In genomic region chr3:138455801-138456716, GRCh38 we compare ENCODE assay signal across 18 cellular contexts. TPM values are rescaled to one million over a fixed set of nuclear protein-coding genes. Genes with fewer than 3 reads are reported as not detected.
DNase-seq lines count a peak whose midpoint lies in the region; ATAC-seq, FAIRE-seq and TF ChIP-seq lines count a peak whose summit lies in the region.
"Had no signal": no experiment of that assay in that cellular context is flagged by ENCODE, and none has a peak within 500 bp of the region (broad histone marks: within the 10 kb centered on the region; RNA-seq: fewer than 3 reads in every experiment).

No MANE protein-coding gene starts in this region.

- TF ChIP-seq POLR2A in heart left ventricle (IDR thresholded peaks at IDR 0.05): no peak

- H3K4me1 Mint-ChIP-seq in astrocyte (ENCODE audit: low read depth, unreplicated experiment): peaks cover 6% of the 10 kb centered on the region
- H3K4me1 Mint-ChIP-seq: activated CD4-positive, alpha-beta T cell treated with anti-CD3 and anti-CD28 coated beads for 36 hours had no signal

- H2AFZ ChIP-seq in astrocyte (ENCODE audit: low read depth, low read length): no peak overlapping the region
- no peak overlapping the region for H2AFZ ChIP-seq in keratinocyte (ENCODE audit: control insufficient read depth, low read length)

- no peak overlapping the region for H3K27ac Mint-ChIP-seq in astrocyte (ENCODE audit: unreplicated experiment)
- H3K27ac Mint-ChIP-seq: activated CD4-positive, alpha-beta T cell treated with anti-CD3 and anti-CD28 coated beads for 36 hours; activated naive CD8-positive, alpha-beta T cell treated with anti-CD3 and anti-CD28 coated beads, Interleukin-2, amount 10 ng/mL, durations not matched to agents 7 days and 5 days had no signal

- dilution Hi-C loops in keratinocyte (cut with MboI; ENCODE audit: extremely low pct_ligation_motif_present, low sequenced_read_pairs): no loop called here

- peak in 1 of 4 donors; percentile 16 for ATAC-seq in heart left ventricle
- no peak for ATAC-seq in upper lobe of right lung
- ATAC-seq in HG02623 (IDR thresholded peaks at IDR 0.05; ENCODE audit: unreplicated experiment): no peak
- ATAC-seq: activated CD4-positive, alpha-beta T cell treated with anti-CD3 and anti-CD28 coated beads for 36 hours; left lung had no signal

- H3K79me2 ChIP-seq in astrocyte (ENCODE audit: insufficient read depth, low read length): no peaks in the 10 kb centered on the region
- H3K79me2 ChIP-seq in keratinocyte (ENCODE audit: control insufficient read depth, insufficient read depth, low read length): no peaks in the 10 kb centered on the region

- H3K9me3 ChIP-seq in heart left ventricle: no peaks in the 10 kb centered on the region
- no peaks in the 10 kb centered on the region for H3K9me3 ChIP-seq in left ventricle myocardium inferior (replicated peaks)
- no peaks in the 10 kb centered on the region for H3K9me3 ChIP-seq in astrocyte (ENCODE audit: insufficient read depth, low read depth, low read length)
- H3K9me3 ChIP-seq in keratinocyte (ENCODE audit: control insufficient read depth, low read depth, low read length): no peaks in the 10 kb centered on the region
- H3K9me3 ChIP-seq in upper lobe of right lung: no peaks in the 10 kb centered on the region
- H3K9me3 ChIP-seq: breast epithelium, left lung had no signal

- intact Hi-C loops in heart left ventricle (cut with DNase I): no loop called here
- intact Hi-C loops in left ventricle myocardium inferior (cut with micrococcal nuclease): no loop called here
- intact Hi-C loops in upper lobe of right lung (cut with DNase I): no loop called here

- H3K27me3 Mint-ChIP-seq in astrocyte (ENCODE audit: low read depth, unreplicated experiment): peaks cover 10% of the 10 kb centered on the region
- H3K27me3 Mint-ChIP-seq: activated CD4-positive, alpha-beta T cell treated with anti-CD3 and anti-CD28 coated beads for 36 hours had no signal

- H3K27me3 ChIP-seq in heart left ventricle (no peaks in the 10 kb centered on the region), left ventricle myocardium inferior (ENCODE audit: low read depth) (no peaks in the 10 kb centered on the region), astrocyte (ENCODE audit: insufficient read depth, low read length) (no peaks in the 10 kb centered on the region), keratinocyte (ENCODE audit: control insufficient read depth, extremely low read depth, insufficient read depth, low read length) (no peaks in the 10 kb centered on the region), upper lobe of right lung (no peaks in the 10 kb centered on the region)
- H3K27me3 ChIP-seq: breast epithelium, left lung had no signal

- peaks cover 3% of the 10 kb centered on the region for H3K9me3 Mint-ChIP-seq in astrocyte (ENCODE audit: unreplicated experiment)
- H3K9me3 Mint-ChIP-seq: activated naive CD8-positive, alpha-beta T cell treated with anti-CD3 and anti-CD28 coated beads, Interleukin-2, amount 10 ng/mL, durations not matched to agents 7 days and 5 days had no signal

- H3K36me3 ChIP-seq in heart left ventricle: no peaks in the 10 kb centered on the region
- H3K36me3 ChIP-seq in left ventricle myocardium inferior: no peaks in the 10 kb centered on the region
- H3K36me3 ChIP-seq in astrocyte (ENCODE audit: insufficient read depth, low read length): no peaks in the 10 kb centered on the region
- H3K36me3 ChIP-seq in keratinocyte (ENCODE audit: control insufficient read depth in 2 of 2, extremely low read depth in 1 of 2, insufficient read depth in 2 of 2, low read length in 2 of 2): no peaks in the 10 kb centered on the region
- no peaks in the 10 kb centered on the region for H3K36me3 ChIP-seq in upper lobe of right lung
- H3K36me3 ChIP-seq: breast epithelium had no signal

- 60 to 76% (median 68%) methylated on average over 11 to 13 of the region's 13 CpGs for WGBS in heart left ventricle, 4 donors

- peak in 3 of 5 donors; percentile 7 to 19 (median 16) for DNase-seq in heart left ventricle
- no peak for DNase-seq in left ventricle myocardium inferior
- peak; percentile 45 for DNase-seq in astrocyte (ENCODE audit: low read depth)
- DNase-seq in keratinocyte (ENCODE audit: low read depth, low spot score): peak; percentile 33
- DNase-seq in upper lobe of right lung: peak; percentile 40
- DNase-seq in GDM1 (lab: John Stamatoyannopoulos, UW): no peak
- no peak for DNase-seq in activated CD4-positive, alpha-beta T cell treated with anti-CD3 and anti-CD28 coated beads for 48 hours
- DNase-seq: activated CD4-positive, alpha-beta T cell treated with anti-CD3 and anti-CD28 coated beads for 36 hours; activated naive CD8-positive, alpha-beta T cell treated with anti-CD3 and anti-CD28 coated beads, Interleukin-2, amount 10 ng/mL, durations not matched to agents 7 days and 5 days; activated T-cell treated with anti-CD3 and anti-CD28 coated beads, Interleukin-2, amount 50 U/mL, for 1 hour; effector CD4-positive, alpha-beta T cell; left lung; NCI-H1092 treated with DMSO at 0.1 percent for 48 hours; NCI-H748 treated with DMSO at 0.1 percent for 48 hours; stimulated activated CD4-positive, alpha-beta T cell treated with anti-CD3 and anti-CD28 coated beads, Interleukin-4, amount 100 ng/mL, for 1 hour had no signal

- no peak overlapping the region for H3K27ac ChIP-seq in heart left ventricle
- no peak overlapping the region for H3K27ac ChIP-seq in left ventricle myocardium inferior (replicated peaks)
- H3K27ac ChIP-seq in astrocyte (ENCODE audit: low read depth, low read length): no peak overlapping the region
- H3K27ac ChIP-seq in keratinocyte (ENCODE audit: control insufficient read depth, insufficient read depth, low read length): no peak overlapping the region
- no peak overlapping the region for H3K27ac ChIP-seq in upper lobe of right lung
- H3K27ac ChIP-seq: breast epithelium, left lung, SK-N-MC had no signal

- H3K9ac ChIP-seq in astrocyte (ENCODE audit: low read length) (no peak overlapping the region), keratinocyte (ENCODE audit: control insufficient read depth, extremely low read depth, insufficient read depth, low read length) (no peak overlapping the region)

- H3K4me3 Mint-ChIP-seq in astrocyte (ENCODE audit: unreplicated experiment): no peak overlapping the region
- H3K4me3 Mint-ChIP-seq: activated CD4-positive, alpha-beta T cell treated with anti-CD3 and anti-CD28 coated beads for 36 hours; activated naive CD8-positive, alpha-beta T cell treated with anti-CD3 and anti-CD28 coated beads, Interleukin-2, amount 10 ng/mL, durations not matched to agents 7 days and 5 days had no signal

- no peak overlapping the region for H3K4me3 ChIP-seq in heart left ventricle
- H3K4me3 ChIP-seq in left ventricle myocardium inferior: no peak overlapping the region
- H3K4me3 ChIP-seq in astrocyte (ENCODE audit: insufficient read depth, low read depth, low read length): no peak overlapping the region
- no peak overlapping the region for H3K4me3 ChIP-seq in keratinocyte (ENCODE audit: control insufficient read depth in 2 of 3, extremely low read depth in 1 of 3, insufficient read depth in 2 of 3, low read depth in 1 of 3, low read length in 3 of 3)
- no peak overlapping the region for H3K4me3 ChIP-seq in upper lobe of right lung
- H3K4me3 ChIP-seq: breast epithelium, left lung, SK-N-MC had no signal

- H4K20me1 ChIP-seq in astrocyte (ENCODE audit: insufficient read depth, low read length): no peaks in the 10 kb centered on the region
- no peaks in the 10 kb centered on the region for H4K20me1 ChIP-seq in keratinocyte (ENCODE audit: control insufficient read depth, extremely low read depth, insufficient read depth, low read length)

- H3K4me1 ChIP-seq in heart left ventricle (peaks cover 0 to 9% (median 0%) of the 10 kb centered on the region in 12 donors), left ventricle myocardium inferior (peaks cover 22% of the 10 kb centered on the region), astrocyte (ENCODE audit: insufficient read depth, low read length) (no peaks in the 10 kb centered on the region), keratinocyte (ENCODE audit: control insufficient read depth, extremely low read depth, insufficient read depth, low read length) (peaks cover 17% of the 10 kb centered on the region), upper lobe of right lung (no peaks in the 10 kb centered on the region)
- H3K4me1 ChIP-seq: breast epithelium, left lung had no signal

- H3K36me3 Mint-ChIP-seq in astrocyte (ENCODE audit: low read depth, unreplicated experiment): peaks cover 14% of the 10 kb centered on the region
- H3K36me3 Mint-ChIP-seq: activated naive CD8-positive, alpha-beta T cell treated with anti-CD3 and anti-CD28 coated beads, Interleukin-2, amount 10 ng/mL, durations not matched to agents 7 days and 5 days had no signal

- no peak for TF ChIP-seq CTCF in heart left ventricle (IDR thresholded peaks at IDR 0.05)
- no peak for TF ChIP-seq CTCF in left ventricle myocardium inferior (IDR thresholded peaks at IDR 0.05; ENCODE audit: borderline replicate concordance)
- TF ChIP-seq CTCF in astrocyte (IDR thresholded peaks at IDR 0.05; ENCODE audit: insufficient read depth, low read depth, low read length): no peak
- TF ChIP-seq CTCF in keratinocyte (optimal IDR thresholded peaks at IDR 0.05 in 1 of 3, IDR thresholded peaks at IDR 0.05 in 1 of 3, conservative IDR thresholded peaks at IDR 0.05 in 1 of 3; ENCODE audit: extremely low read depth in 1 of 3, insufficient read depth in 2 of 3, low read length in 3 of 3): no peak
- TF ChIP-seq CTCF in upper lobe of right lung (IDR thresholded peaks at IDR 0.05): no peak

- no peaks in the 10 kb centered on the region for H3K9me1 ChIP-seq in keratinocyte (ENCODE audit: control insufficient read depth, extremely low read depth, insufficient read depth, low read length)

- H3K4me2 ChIP-seq in astrocyte (ENCODE audit: low read length) (no peak overlapping the region), keratinocyte (ENCODE audit: control insufficient read depth, extremely low read depth, insufficient read depth, low read depth, low read length) (no peak overlapping the region)

- FAIRE-seq in astrocyte (lab: Jason Lieb, UNC) (no peak), keratinocyte (lab: Jason Lieb, UNC) (no peak)

RNA-seq across cellular contexts. Expression of gene ESYT3, which starts 21.6 kb away (rescaled TPM):
- 1 to 10 TPM in 6 of 9 donors, under 1 TPM in 3; 0.87 to 2.7 (median 1.7) TPM for total RNA-seq in heart left ventricle
- 1 to 10 TPM in 1 of 2 donors, under 1 TPM in 1; 0.42 to 1.0 TPM for polyA plus RNA-seq in heart left ventricle
- 1.0 TPM for total RNA-seq in left ventricle myocardium inferior
- 2.0 and 2.6 TPM in 2 replicates for total RNA-seq in astrocyte
- polyA plus RNA-seq in keratinocyte: 0.49 to 0.63 TPM (median 0.62 TPM) in 3 replicates
- 33.8 TPM for polyA plus RNA-seq in keratinocyte (2011; ENCODE audit: low read depth)
- polyA plus RNA-seq in keratinocyte (2011; cell fraction: cytosol; rRNA removed): 0.22 and 0.30 TPM in 2 replicates
- polyA plus RNA-seq in keratinocyte (2011; cell fraction: nucleus; rRNA removed): 3.4 and 4.0 TPM in 2 replicates
- polyA plus RNA-seq in keratinocyte (2012; ENCODE audit: low replicate concordance): 0.32 and 15.3 TPM in 2 replicates
- 0.59 to 5.3 TPM (median 3.4 TPM) in 3 replicates for polyA minus RNA-seq in keratinocyte
- not detected for polyA minus RNA-seq in keratinocyte (2011; cell fraction: cytosol; rRNA and poly(A)+ RNA removed)
- polyA minus RNA-seq in keratinocyte (2011; cell fraction: nucleus; rRNA and poly(A)+ RNA removed): 2.4 and 3.7 TPM in 2 replicates
- 66.4 TPM for total RNA-seq in upper lobe of right lung

Comparison
In these comparisons a context has a peak if more than half of its experiments do, and no peak if none do; other contexts are left out.
1. DNase-seq: peak in heart left ventricle (3 of 5), astrocyte (single experiment), keratinocyte (single experiment) and upper lobe of right lung (single experiment); none in left ventricle myocardium inferior (single experiment), GDM1 (single experiment) and activated CD4-positive, alpha-beta T cell treated with anti-CD3 and anti-CD28 coated beads for 48 hours (single experiment).
2. RNA of gene ESYT3, which starts 21.6 kb away (total RNA-seq): 66.4 TPM in upper lobe of right lung (single experiment); 2.0 to 2.6 TPM in astrocyte, 0.87 to 2.7 TPM in heart left ventricle and 1.0 TPM in left ventricle myocardium inferior (single experiment); every median in the first group is over 10 times any median in the second.